Comparison of ENCODE assay signal across 18 cellular contexts in genomic region chr1:204447736-204448135, GRCh38. TPM values are rescaled to one million over a fixed set of nuclear protein-coding genes. Genes with fewer than 3 reads are reported as not detected.
DNase-seq lines count a peak whose midpoint lies in the region; ATAC-seq lines count a peak whose summit lies in the region.
"Had no signal": no experiment of that assay in that cellular context is flagged by ENCODE, and none has a peak within 500 bp of the region (broad histone marks: within the 10 kb centered on the region; RNA-seq: fewer than 3 reads in every experiment).

No MANE protein-coding gene starts in this region.

- H3K27me3 Mint-ChIP-seq in activated T-cell treated with anti-CD3 and anti-CD28 coated beads, Interleukin-2, amount 50 U/mL, for 24 hours, result no peaks in the 10 kb centered on the region
- H3K27me3 Mint-ChIP-seq in activated T-cell treated with anti-CD3 and anti-CD28 coated beads, Interleukin-2, amount 50 U/mL, for 4 hours (ENCODE audit: low read depth), result no peaks in the 10 kb centered on the region
- H3K27me3 Mint-ChIP-seq in activated T-helper 17 cell treated with anti-CD3 and anti-CD28 coated beads, Interleukin-2, amount 50 U/mL, for 72 hours, result no peaks in the 10 kb centered on the region
- H3K27me3 Mint-ChIP-seq in memory B cell, result no peaks in the 10 kb centered on the region
- H3K27me3 Mint-ChIP-seq in stimulated activated naive B cell treated with anti-CD40 and anti-IgM and Interleukin-4, amounts not matched to agents 10 μg/mL and 1 μg/mL and 100 μg/mL, for 72 hours, result no peaks in the 10 kb centered on the region

- H3K27me3 ChIP-seq in Karpas-422 (ENCODE audit: low read length), result no peaks in the 10 kb centered on the region

- peaks cover 69% of the 10 kb centered on the region for H3K36me3 Mint-ChIP-seq in activated T-cell treated with anti-CD3 and anti-CD28 coated beads, Interleukin-2, amount 50 U/mL, for 24 hours (ENCODE audit: low read depth)
- H3K36me3 Mint-ChIP-seq in activated T-cell treated with anti-CD3 and anti-CD28 coated beads, Interleukin-2, amount 50 U/mL, for 4 hours (ENCODE audit: insufficient read depth), result peaks cover 17% of the 10 kb centered on the region
- peaks cover 77% of the 10 kb centered on the region for H3K36me3 Mint-ChIP-seq in activated T-helper 17 cell treated with anti-CD3 and anti-CD28 coated beads, Interleukin-2, amount 50 U/mL, for 72 hours (ENCODE audit: low read depth)
- H3K36me3 Mint-ChIP-seq in memory B cell, result peaks cover 41% of the 10 kb centered on the region
- H3K36me3 Mint-ChIP-seq in stimulated activated naive B cell treated with anti-CD40 and anti-IgM and Interleukin-4, amounts not matched to agents 10 μg/mL and 1 μg/mL and 100 μg/mL, for 72 hours, result peaks cover 67 to 85% of the 10 kb centered on the region in 2 donors

- no peak overlapping the region for H3K4me2 ChIP-seq in Karpas-422 (ENCODE audit: low read depth, low read length, poor library complexity, severe bottlenecking)

- no peaks in the 10 kb centered on the region for H3K9me3 ChIP-seq in Karpas-422 (ENCODE audit: low read length)
- H3K9me3 ChIP-seq: left ventricle myocardium inferior, prostate gland had no signal

- no peak for DNase-seq in activated T-cell treated with anti-CD3 and anti-CD28 coated beads, Interleukin-2, amount 50 U/mL, for 24 hours
- DNase-seq in activated T-cell treated with anti-CD3 and anti-CD28 coated beads, Interleukin-2, amount 50 U/mL, for 4 hours, result no peak
- DNase-seq in memory B cell (ENCODE audit: low spot score in 2 of 2), result no peak
- DNase-seq in stimulated activated naive B cell treated with anti-CD40 and anti-IgM and Interleukin-4, amounts not matched to agents 10 μg/mL and 1 μg/mL and 100 μg/mL, for 72 hours, result no peak
- DNase-seq in Karpas-422, result no peak
- no peak for DNase-seq in stimulated activated CD4-positive, alpha-beta T cell treated with anti-CD3 and anti-CD28 coated beads, Interleukin-2, amount 100 ng/mL, for 48 hours
- DNase-seq in HT-29 (ENCODE audit: low spot score), result no peak
- DNase-seq: activated CD4-positive, alpha-beta T cell treated with anti-CD3 and anti-CD28 coated beads, Interleukin-2, amount 50 U/mL, for 48 hours; anterior cingulate cortex; erythroblast; left ventricle myocardium inferior; NCI-H1417 treated with DMSO at 0.1 percent for 48 hours; NCI-H2171 treated with DMSO at 0.1 percent for 48 hours; NCI-H82; stimulated activated naive CD4-positive, alpha-beta T cell treated with Interleukin-2 at 50 U/mL for 16 hours had no signal

- H4K20me1 ChIP-seq in Karpas-422 (ENCODE audit: insufficient read depth, low read depth, low read length), result no peaks in the 10 kb centered on the region

- no peak overlapping the region for H3K9ac ChIP-seq in Karpas-422 (ENCODE audit: low read length)

- no peak overlapping the region for H3K4me3 ChIP-seq in Karpas-422 (ENCODE audit: low read length)
- H3K4me3 ChIP-seq: left ventricle myocardium inferior, prostate gland had no signal

- no peak for ATAC-seq in activated T-cell treated with anti-CD3 and anti-CD28 coated beads, Interleukin-2, amount 50 U/mL, for 4 hours
- ATAC-seq in activated T-helper 17 cell treated with anti-CD3 and anti-CD28 coated beads, Interleukin-2, amount 50 U/mL, for 72 hours (replicated peaks), result no peak
- no peak for ATAC-seq in memory B cell (ENCODE audit: low read depth)
- ATAC-seq in stimulated activated naive B cell treated with anti-CD40 and anti-IgM and Interleukin-4, amounts not matched to agents 10 μg/mL and 1 μg/mL and 100 μg/mL, for 72 hours (replicated peaks), result no peak

- H3K4me3 Mint-ChIP-seq in activated T-cell treated with anti-CD3 and anti-CD28 coated beads, Interleukin-2, amount 50 U/mL, for 24 hours, result no peak overlapping the region
- no peak overlapping the region for H3K4me3 Mint-ChIP-seq in activated T-cell treated with anti-CD3 and anti-CD28 coated beads, Interleukin-2, amount 50 U/mL, for 4 hours
- no peak overlapping the region for H3K4me3 Mint-ChIP-seq in activated T-helper 17 cell treated with anti-CD3 and anti-CD28 coated beads, Interleukin-2, amount 50 U/mL, for 72 hours
- no peak overlapping the region for H3K4me3 Mint-ChIP-seq in memory B cell
- H3K4me3 Mint-ChIP-seq in stimulated activated naive B cell treated with anti-CD40 and anti-IgM and Interleukin-4, amounts not matched to agents 10 μg/mL and 1 μg/mL and 100 μg/mL, for 72 hours, result no peak overlapping the region
- H3K4me3 Mint-ChIP-seq: CD14-positive monocyte had no signal

- peaks cover 16% of the 10 kb centered on the region for H3K4me1 ChIP-seq in Karpas-422 (ENCODE audit: low read length)

- H3K27ac Mint-ChIP-seq in activated T-cell treated with anti-CD3 and anti-CD28 coated beads, Interleukin-2, amount 50 U/mL, for 24 hours, result peak overlapping the region; percentile 24
- H3K27ac Mint-ChIP-seq in activated T-helper 17 cell treated with anti-CD3 and anti-CD28 coated beads, Interleukin-2, amount 50 U/mL, for 72 hours, result peak overlapping the region; percentile 60
- H3K27ac Mint-ChIP-seq in memory B cell, result peak overlapping the region; percentile 85
- H3K27ac Mint-ChIP-seq in stimulated activated naive B cell treated with anti-CD40 and anti-IgM and Interleukin-4, amounts not matched to agents 10 μg/mL and 1 μg/mL and 100 μg/mL, for 72 hours, result peak overlapping the region; percentile 14

- H3K9me2 ChIP-seq in Karpas-422 (replicated peaks; ENCODE audit: insufficient read depth, low read length), result no peaks in the 10 kb centered on the region

- no peaks in the 10 kb centered on the region for H3K9me3 Mint-ChIP-seq in activated T-cell treated with anti-CD3 and anti-CD28 coated beads, Interleukin-2, amount 50 U/mL, for 24 hours
- no peaks in the 10 kb centered on the region for H3K9me3 Mint-ChIP-seq in activated T-cell treated with anti-CD3 and anti-CD28 coated beads, Interleukin-2, amount 50 U/mL, for 4 hours
- no peaks in the 10 kb centered on the region for H3K9me3 Mint-ChIP-seq in activated T-helper 17 cell treated with anti-CD3 and anti-CD28 coated beads, Interleukin-2, amount 50 U/mL, for 72 hours
- no peaks in the 10 kb centered on the region for H3K9me3 Mint-ChIP-seq in memory B cell
- H3K9me3 Mint-ChIP-seq in stimulated activated naive B cell treated with anti-CD40 and anti-IgM and Interleukin-4, amounts not matched to agents 10 μg/mL and 1 μg/mL and 100 μg/mL, for 72 hours, result no peaks in the 10 kb centered on the region
- H3K9me3 Mint-ChIP-seq: CD14-positive monocyte had no signal

- no peak overlapping the region for H2AFZ ChIP-seq in Karpas-422 (ENCODE audit: low read length)

- H3K27ac ChIP-seq in Karpas-422 (ENCODE audit: low read length), result no peak overlapping the region
- H3K27ac ChIP-seq: prostate gland had no signal

- no peaks in the 10 kb centered on the region for H3K36me3 ChIP-seq in Karpas-422 (ENCODE audit: insufficient read depth, low read length)
- H3K36me3 ChIP-seq: prostate gland had no signal

- no peaks in the 10 kb centered on the region for H3K79me2 ChIP-seq in Karpas-422 (ENCODE audit: low read length)

- H3K4me1 Mint-ChIP-seq in activated T-cell treated with anti-CD3 and anti-CD28 coated beads, Interleukin-2, amount 50 U/mL, for 24 hours (ENCODE audit: low read depth), result peaks cover 62% of the 10 kb centered on the region
- peaks cover 45% of the 10 kb centered on the region for H3K4me1 Mint-ChIP-seq in activated T-cell treated with anti-CD3 and anti-CD28 coated beads, Interleukin-2, amount 50 U/mL, for 4 hours (ENCODE audit: low read depth)
- H3K4me1 Mint-ChIP-seq in activated T-helper 17 cell treated with anti-CD3 and anti-CD28 coated beads, Interleukin-2, amount 50 U/mL, for 72 hours, result peaks cover 51% of the 10 kb centered on the region
- peaks cover 50% of the 10 kb centered on the region for H3K4me1 Mint-ChIP-seq in memory B cell
- peaks cover 59 to 70% of the 10 kb centered on the region in 2 donors for H3K4me1 Mint-ChIP-seq in stimulated activated naive B cell treated with anti-CD40 and anti-IgM and Interleukin-4, amounts not matched to agents 10 μg/mL and 1 μg/mL and 100 μg/mL, for 72 hours

RNA-seq across cellular contexts. Expression of gene PPP1R15B, which starts 36.1 kb away (rescaled TPM):
- total RNA-seq in activated T-cell treated with anti-CD3 and anti-CD28 coated beads, Interleukin-2, amount 50 U/mL, for 4 hours, result 10 to 100 TPM; 71.7 to 80.1 (median 72.9) TPM
- total RNA-seq in activated T-helper 17 cell treated with anti-CD3 and anti-CD28 coated beads, Interleukin-2, amount 50 U/mL, for 72 hours, result 10 to 100 TPM; 63.9 to 71.6 TPM
- 34.7 and 53.5 TPM in 2 replicates for total RNA-seq in Karpas-422 (2014; rRNA removed; shearing (Covaris generic); ENCODE audit: low replicate concordance)
- total RNA-seq in HT-29 (2014; rRNA removed; shearing (Covaris generic)), result 32.6 and 40.7 TPM in 2 replicates

RNA-seq across cellular contexts. Expression of gene PIK3C2B, which starts 46.9 kb away (rescaled TPM):
- total RNA-seq in activated T-cell treated with anti-CD3 and anti-CD28 coated beads, Interleukin-2, amount 50 U/mL, for 4 hours, result 10 to 100 TPM; 13.6 to 18.1 (median 15.6) TPM
- 10 to 100 TPM; 31.0 to 67.6 TPM for total RNA-seq in activated T-helper 17 cell treated with anti-CD3 and anti-CD28 coated beads, Interleukin-2, amount 50 U/mL, for 72 hours
- 4.2 and 4.5 TPM in 2 replicates for total RNA-seq in Karpas-422 (2014; rRNA removed; shearing (Covaris generic); ENCODE audit: low replicate concordance)
- total RNA-seq in HT-29 (2014; rRNA removed; shearing (Covaris generic)), result 55.3 and 55.4 TPM in 2 replicates

Comparison
In these comparisons a context has a peak if more than half of its experiments do, and no peak if none do; other contexts are left out.
1. H3K27ac Mint-ChIP-seq: peak in every context shown above with its lines; median percentile 85 in memory B cell; 60 in activated T-helper 17 cell treated with anti-CD3 and anti-CD28 coated beads, Interleukin-2, amount 50 U/mL, for 72 hours; 24 in activated T-cell treated with anti-CD3 and anti-CD28 coated beads, Interleukin-2, amount 50 U/mL, for 24 hours; 14 in stimulated activated naive B cell treated with anti-CD40 and anti-IgM and Interleukin-4, amounts not matched to agents 10 μg/mL and 1 μg/mL and 100 μg/mL, for 72 hours.